ENCODE assay signal across 9 cellular contexts in the genomic region with DNA sequence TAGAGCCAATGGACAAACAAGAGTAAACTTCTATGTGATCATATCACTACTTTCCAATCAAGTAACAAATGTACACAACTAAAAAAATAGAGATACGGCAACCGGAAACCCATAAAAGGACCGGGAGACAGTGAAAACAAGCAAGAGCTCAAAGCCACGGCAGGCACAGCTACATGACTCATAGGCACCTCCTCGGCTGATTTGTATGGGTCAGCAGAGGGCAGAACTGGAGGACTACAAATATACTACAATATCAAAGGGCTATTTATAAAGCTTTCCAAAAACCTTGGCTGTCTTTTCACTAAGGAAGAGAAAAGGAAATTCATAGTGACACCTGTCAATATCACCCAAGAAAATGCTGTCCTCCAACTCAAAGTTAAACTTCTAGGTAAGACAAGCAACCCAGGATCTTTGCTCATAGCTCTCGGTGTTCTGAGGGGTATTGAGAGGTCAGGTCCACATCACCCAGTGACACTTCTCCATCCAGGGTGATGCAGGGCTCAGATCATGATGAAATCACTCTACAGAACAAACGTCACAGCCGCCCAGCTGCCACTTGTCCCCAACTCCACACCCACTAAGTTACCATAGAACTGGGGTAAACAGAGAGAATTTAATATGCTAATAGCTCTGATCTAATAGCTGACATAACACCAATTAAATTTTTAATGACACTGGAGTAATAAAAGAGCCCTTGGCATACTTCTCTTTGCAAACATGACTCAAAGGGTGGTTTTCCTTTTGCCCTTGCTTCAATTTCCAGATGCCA. TPM values are rescaled to one million over a fixed set of nuclear protein-coding genes. Genes with fewer than 3 reads are reported as not detected.
DNase-seq lines count a peak whose midpoint lies in the region; ATAC-seq and TF ChIP-seq lines count a peak whose summit lies in the region.
"Had no signal": no experiment of that assay in that cellular context is flagged by ENCODE, and none has a peak within 500 bp of the region (broad histone marks: within the 10 kb centered on the region; RNA-seq: fewer than 3 reads in every experiment).

No MANE protein-coding gene starts in this region.

- TSS peak; percentile 31 for BruUV-seq in PC-3 (replicated peaks; lab: Mats Ljungman, UMichigan)

- peak; percentile 92 for ATAC-seq in PC-3
- ATAC-seq in HG02759 (IDR thresholded peaks at IDR 0.05; ENCODE audit: unreplicated experiment) = no peak

- TF ChIP-seq EP300 in tibial nerve (IDR thresholded peaks at IDR 0.05) = peak in 1 of 2 donors; percentile 70

- peak; percentile 33 for DNase-seq in activated naive CD4-positive, alpha-beta T cell treated with Interleukin-2 at 50 U/mL for 16 hours
- DNase-seq in activated naive CD4-positive, alpha-beta T cell (lab: John Stamatoyannopoulos, UW) = no peak
- DNase-seq in PC-3 (peak; percentile 86), coronary artery (ENCODE audit: low spot score) (peak; percentile 83), tibial nerve (ENCODE audit: low spot score in 2 of 2) (peak; percentile 45 to 67)
- no peak for DNase-seq in activated effector memory CD4-positive, alpha-beta T cell treated with Interleukin-2 at 50 U/mL for 16 hours
- DNase-seq: activated T-cell treated with anti-CD3 and anti-CD28 coated beads, Interleukin-2, amount 50 U/mL, for 4 hours had no signal

- H2AFZ ChIP-seq in PC-3 (ENCODE audit: low read length) = no peak overlapping the region

- H3K79me2 ChIP-seq in PC-3 (ENCODE audit: low read length) = peaks cover 61% of the 10 kb centered on the region

- peaks cover 15% of the 10 kb centered on the region for H3K36me3 ChIP-seq in PC-3 (ENCODE audit: low read depth, low read length)
- peaks cover 0 to 2% (median 0%) of the 10 kb centered on the region in 4 donors for H3K36me3 ChIP-seq in liver (ENCODE audit: control insufficient read depth in 4 of 4, insufficient read depth in 3 of 4, low read depth in 1 of 4, low read length in 3 of 4)
- peaks cover 0 to 5% (median 0%) of the 10 kb centered on the region in 3 donors for H3K36me3 ChIP-seq in tibial nerve

- no peaks in the 10 kb centered on the region for H3K9me3 ChIP-seq in PC-3 (ENCODE audit: low read length)
- H3K9me3 ChIP-seq in liver (ENCODE audit: control insufficient read depth in 4 of 4, low read length in 3 of 4) = no peaks in the 10 kb centered on the region
- H3K9me3 ChIP-seq in tibial nerve = no peaks in the 10 kb centered on the region

- peak overlapping the region; percentile 71 for H3K4me2 ChIP-seq in PC-3 (ENCODE audit: low read length)

- TF ChIP-seq CTCF in PC-3 (conservative IDR thresholded peaks at IDR 0.05; ENCODE audit: low read depth, low read length) = peak; percentile 39; the same call in 1 of the 2 replicates
- TF ChIP-seq CTCF in coronary artery (IDR thresholded peaks at IDR 0.05) = no peak
- TF ChIP-seq CTCF in liver (IDR thresholded peaks at IDR 0.05; ENCODE audit: low read depth, low read length, missing input control) = no peak
- TF ChIP-seq CTCF in tibial nerve (IDR thresholded peaks at IDR 0.05) = no peak

- 20% methylated on average over 8 of the region's 8 CpGs for WGBS in liver
- WGBS in tibial nerve, 2 donors = 16 to 23% methylated on average over 8 of the region's 8 CpGs

- H3K27ac ChIP-seq in PC-3 (ENCODE audit: low read length) (peak overlapping the region; percentile 87), coronary artery (peak overlapping the region; percentile 60 to 77), liver (ENCODE audit: low read depth in 1 of 2, low read length in 2 of 2) (peak overlapping the region; percentile 67 to 85), tibial nerve (peak overlapping the region; percentile 48 to 87 (median 77))

- no peaks in the 10 kb centered on the region for H4K20me1 ChIP-seq in PC-3 (ENCODE audit: low read length)

- CTCF ChIA-PET in PC-3 (lab: Charles Lee) = interaction anchor here (0.5 to 2.6 kb wide), 8 partner anchors 15 to 90 kb away, joined by 3 to 40 read pairs (median 4); a partner anchor contains a TSS

- no peaks in the 10 kb centered on the region for H3K9me2 ChIP-seq in PC-3 (replicated peaks; ENCODE audit: low read length)

- intact Hi-C loops in PC-3 (cut with micrococcal nuclease) = loop anchor here (1.0 to 5.0 kb wide), 4 partner anchors 36 to 90 kb away; a partner anchor contains a TSS

- no peak for TF ChIP-seq POLR2A in tibial nerve (IDR thresholded peaks at IDR 0.05)

- H3K27me3 ChIP-seq in PC-3 (ENCODE audit: low read length) (no peaks in the 10 kb centered on the region), liver (ENCODE audit: control insufficient read depth in 4 of 4, insufficient read depth in 4 of 4, low read length in 3 of 4) (no peaks in the 10 kb centered on the region), tibial nerve (no peaks in the 10 kb centered on the region)

- POLR2A ChIA-PET in PC-3 (lab: Charles Lee; ENCODE audit: unreplicated experiment) = interaction anchor here (0.5 to 2.2 kb wide), 9 partner anchors 10 to 1375 kb away, joined by 3 to 21 read pairs (median 6); a partner anchor contains a TSS

- peaks cover 26% of the 10 kb centered on the region for H3K4me1 ChIP-seq in PC-3 (ENCODE audit: insufficient read depth, low read length)
- peaks cover 0 to 13% (median 4%) of the 10 kb centered on the region in 4 donors for H3K4me1 ChIP-seq in liver (ENCODE audit: control insufficient read depth in 4 of 4, insufficient read depth in 4 of 4, low read length in 3 of 4)
- peaks cover 0 to 31% (median 9%) of the 10 kb centered on the region in 4 donors for H3K4me1 ChIP-seq in tibial nerve

- no peaks in the 10 kb centered on the region for H3F3A ChIP-seq in PC-3 (ENCODE audit: low read length, unreplicated experiment)

- H3K4me3 ChIP-seq in PC-3 (ENCODE audit: low read length) (peak overlapping the region; percentile 15; the same call in 1 of the 2 replicates), coronary artery (peak overlapping the region; percentile 39), liver (ENCODE audit: low read depth in 1 of 3, low read length in 3 of 3) (no peak overlapping the region), tibial nerve (no peak overlapping the region)

- H3K9ac ChIP-seq in PC-3 (ENCODE audit: low read length) (peak overlapping the region; percentile 50), liver (ENCODE audit: low read depth in 1 of 2, low read length in 2 of 2) (peak overlapping the region in 1 of 2 donors; percentile 58)

- TF ChIP-seq RAD21 in liver (IDR thresholded peaks at IDR 0.05) = peak; percentile 23 to 49

TF ChIP-seq in liver, 16 proteins besides CTCF, POLR2A, EP300 and RAD21 (continues in another document):
- TF ChIP-seq YY1 (IDR thresholded peaks at IDR 0.05) (peak; percentile 31), GABPA (IDR thresholded peaks at IDR 0.05 in 1 of 2, conservative IDR thresholded peaks at IDR 0.05 in 1 of 2) (peak in 1 of 2 donors; percentile 51), JUND (IDR thresholded peaks at IDR 0.05) (peak; percentile 98 to 99), FOXA1 (IDR thresholded peaks at IDR 0.05) (peak; percentile 83), FOXA2 (IDR thresholded peaks at IDR 0.05) (peak; percentile 89), RXRA (IDR thresholded peaks at IDR 0.05) (peak; percentile 75 to 86), TAF1 (conservative IDR thresholded peaks at IDR 0.05) (no peak)
- TF ChIP-seq, protein P1, sequence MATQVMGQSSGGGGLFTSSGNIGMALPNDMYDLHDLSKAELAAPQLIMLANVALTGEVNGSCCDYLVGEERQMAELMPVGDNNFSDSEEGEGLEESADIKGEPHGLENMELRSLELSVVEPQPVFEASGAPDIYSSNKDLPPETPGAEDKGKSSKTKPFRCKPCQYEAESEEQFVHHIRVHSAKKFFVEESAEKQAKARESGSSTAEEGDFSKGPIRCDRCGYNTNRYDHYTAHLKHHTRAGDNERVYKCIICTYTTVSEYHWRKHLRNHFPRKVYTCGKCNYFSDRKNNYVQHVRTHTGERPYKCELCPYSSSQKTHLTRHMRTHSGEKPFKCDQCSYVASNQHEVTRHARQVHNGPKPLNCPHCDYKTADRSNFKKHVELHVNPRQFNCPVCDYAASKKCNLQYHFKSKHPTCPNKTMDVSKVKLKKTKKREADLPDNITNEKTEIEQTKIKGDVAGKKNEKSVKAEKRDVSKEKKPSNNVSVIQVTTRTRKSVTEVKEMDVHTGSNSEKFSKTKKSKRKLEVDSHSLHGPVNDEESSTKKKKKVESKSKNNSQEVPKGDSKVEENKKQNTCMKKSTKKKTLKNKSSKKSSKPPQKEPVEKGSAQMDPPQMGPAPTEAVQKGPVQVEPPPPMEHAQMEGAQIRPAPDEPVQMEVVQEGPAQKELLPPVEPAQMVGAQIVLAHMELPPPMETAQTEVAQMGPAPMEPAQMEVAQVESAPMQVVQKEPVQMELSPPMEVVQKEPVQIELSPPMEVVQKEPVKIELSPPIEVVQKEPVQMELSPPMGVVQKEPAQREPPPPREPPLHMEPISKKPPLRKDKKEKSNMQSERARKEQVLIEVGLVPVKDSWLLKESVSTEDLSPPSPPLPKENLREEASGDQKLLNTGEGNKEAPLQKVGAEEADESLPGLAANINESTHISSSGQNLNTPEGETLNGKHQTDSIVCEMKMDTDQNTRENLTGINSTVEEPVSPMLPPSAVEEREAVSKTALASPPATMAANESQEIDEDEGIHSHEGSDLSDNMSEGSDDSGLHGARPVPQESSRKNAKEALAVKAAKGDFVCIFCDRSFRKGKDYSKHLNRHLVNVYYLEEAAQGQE (IDR thresholded peaks at IDR 0.05) = peak; percentile 26
- TF ChIP-seq, protein P2, sequence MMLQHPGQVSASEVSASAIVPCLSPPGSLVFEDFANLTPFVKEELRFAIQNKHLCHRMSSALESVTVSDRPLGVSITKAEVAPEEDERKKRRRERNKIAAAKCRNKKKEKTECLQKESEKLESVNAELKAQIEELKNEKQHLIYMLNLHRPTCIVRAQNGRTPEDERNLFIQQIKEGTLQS (IDR thresholded peaks at IDR 0.05) = peak; percentile 87
- TF ChIP-seq, protein P3, sequence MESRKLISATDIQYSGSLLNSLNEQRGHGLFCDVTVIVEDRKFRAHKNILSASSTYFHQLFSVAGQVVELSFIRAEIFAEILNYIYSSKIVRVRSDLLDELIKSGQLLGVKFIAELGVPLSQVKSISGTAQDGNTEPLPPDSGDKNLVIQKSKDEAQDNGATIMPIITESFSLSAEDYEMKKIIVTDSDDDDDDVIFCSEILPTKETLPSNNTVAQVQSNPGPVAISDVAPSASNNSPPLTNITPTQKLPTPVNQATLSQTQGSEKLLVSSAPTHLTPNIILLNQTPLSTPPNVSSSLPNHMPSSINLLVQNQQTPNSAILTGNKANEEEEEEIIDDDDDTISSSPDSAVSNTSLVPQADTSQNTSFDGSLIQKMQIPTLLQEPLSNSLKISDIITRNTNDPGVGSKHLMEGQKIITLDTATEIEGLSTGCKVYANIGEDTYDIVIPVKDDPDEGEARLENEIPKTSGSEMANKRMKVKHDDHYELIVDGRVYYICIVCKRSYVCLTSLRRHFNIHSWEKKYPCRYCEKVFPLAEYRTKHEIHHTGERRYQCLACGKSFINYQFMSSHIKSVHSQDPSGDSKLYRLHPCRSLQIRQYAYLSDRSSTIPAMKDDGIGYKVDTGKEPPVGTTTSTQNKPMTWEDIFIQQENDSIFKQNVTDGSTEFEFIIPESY (IDR thresholded peaks at IDR 0.05) = peak; percentile 74

RNA-seq across cellular contexts. Expression of a gene that starts 41.3 kb away (rescaled TPM):
- total RNA-seq in PC-3 (2014; rRNA removed) (91.9 and 125 TPM in 2 replicates), liver (10 to 100 TPM; 14.0 to 21.8 TPM), tibial nerve (100 to 1,000 TPM in 3 of 4 donors, 10 to 100 TPM in 1; 98.2 to 146 (median 109) TPM)
- 10 to 100 TPM; 19.6 to 30.8 TPM for polyA plus RNA-seq in liver

Comparison
In these comparisons a context has a peak if more than half of its experiments do, and no peak if none do; other contexts are left out.
1. DNase-seq: peak in activated naive CD4-positive, alpha-beta T cell treated with Interleukin-2 at 50 U/mL for 16 hours (single experiment), PC-3 (single experiment), coronary artery (single experiment) and tibial nerve (2 of 2); none in activated naive CD4-positive, alpha-beta T cell (0 of 4) and activated effector memory CD4-positive, alpha-beta T cell treated with Interleukin-2 at 50 U/mL for 16 hours (single experiment).
2. H3K4me3 ChIP-seq: peak in PC-3 (single experiment) and coronary artery (single experiment); none in liver (0 of 3) and tibial nerve (0 of 4).
3. Peak in every context shown above with its lines, with median percentiles within 50 percentile points of each other: H3K27ac ChIP-seq.